In genomic region chr19:5205937-5206750, GRCh38 we compare ENCODE assay signal across 1 cellular context.
TF ChIP-seq lines count a peak whose summit lies in the region.

No MANE protein-coding gene starts in this region.

TF ChIP-seq in IMR-90, 13 proteins besides CTCF, POLR2A, EP300 and RAD21 (continued from another document):
- TF ChIP-seq CEBPB (IDR thresholded peaks at IDR 0.05; ENCODE audit: low read depth, low read length) (no peak), MAFK (IDR thresholded peaks at IDR 0.05; ENCODE audit: low read depth, low read length) (no peak), RFX5 (IDR thresholded peaks at IDR 0.05; ENCODE audit: low read depth, low read length) (no peak), CHD1 (IDR thresholded peaks at IDR 0.05; ENCODE audit: low read depth, low read length) (no peak), BHLHE40 (IDR thresholded peaks at IDR 0.05; ENCODE audit: low read depth, low read length) (no peak), USF2 (IDR thresholded peaks at IDR 0.05; ENCODE audit: low read depth, low read length) (no peak), SMC3 (IDR thresholded peaks at IDR 0.05; ENCODE audit: low read depth, low read length) (no peak), MAZ (IDR thresholded peaks at IDR 0.05; ENCODE audit: borderline replicate concordance, low read depth, low read length) (no peak), MXI1 (IDR thresholded peaks at IDR 0.05; ENCODE audit: borderline replicate concordance, low read depth, low read length) (no peak), ELK1 (IDR thresholded peaks at IDR 0.05; ENCODE audit: borderline replicate concordance, low read depth, low read length) (no peak), RCOR1 (IDR thresholded peaks at IDR 0.05; ENCODE audit: insufficient replicate concordance, low read length) (no peak), NFE2L2 (IDR thresholded peaks at IDR 0.05; ENCODE audit: low read depth, low read length) (no peak)
